ENCODE assay signal across 1 cellular context in the genomic region with DNA sequence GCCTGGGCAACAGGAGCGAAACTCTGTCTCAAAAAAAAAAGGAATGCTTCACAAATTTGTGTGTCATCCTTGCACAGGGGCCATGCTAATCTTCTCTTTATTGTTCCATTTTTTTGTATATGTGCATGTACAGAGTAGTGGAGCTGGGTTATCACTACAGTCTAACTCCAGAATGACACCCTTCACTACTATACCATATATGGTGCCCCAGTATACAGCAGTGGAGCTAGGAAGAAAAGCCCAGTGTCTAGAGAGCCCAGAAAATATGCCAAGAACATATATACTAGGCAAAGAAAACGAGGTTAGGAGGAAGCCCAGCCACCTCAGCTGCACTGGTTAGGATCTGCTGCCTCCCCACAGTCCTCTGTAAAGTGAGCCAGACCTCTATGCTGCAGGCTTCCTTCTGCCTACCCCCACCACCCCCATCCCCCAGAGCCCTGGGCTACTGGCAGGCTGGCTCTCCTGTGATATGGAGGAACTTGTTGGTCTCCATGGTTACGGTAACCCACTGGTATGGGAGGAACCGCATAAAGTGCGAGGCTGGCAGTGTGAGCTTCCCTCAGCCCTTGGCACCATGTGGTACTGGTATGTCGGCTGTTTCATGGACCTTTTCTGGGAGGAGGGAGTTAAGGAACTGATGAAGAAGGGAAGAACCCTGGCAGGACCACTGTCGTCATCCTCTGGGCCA.
TF ChIP-seq lines count a peak whose summit lies in the region.

No MANE protein-coding gene starts in this region.

TF ChIP-seq in HCT116, 20 proteins besides CTCF, POLR2A, EP300 and RAD21 (continued from another document):
- TF ChIP-seq, protein P1, sequence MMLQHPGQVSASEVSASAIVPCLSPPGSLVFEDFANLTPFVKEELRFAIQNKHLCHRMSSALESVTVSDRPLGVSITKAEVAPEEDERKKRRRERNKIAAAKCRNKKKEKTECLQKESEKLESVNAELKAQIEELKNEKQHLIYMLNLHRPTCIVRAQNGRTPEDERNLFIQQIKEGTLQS (IDR thresholded peaks at IDR 0.05) = no peak
- no peak for TF ChIP-seq SP1 (IDR thresholded peaks at IDR 0.05; ENCODE audit: low read depth)
- no peak for TF ChIP-seq CBX3 (IDR thresholded peaks at IDR 0.05; ENCODE audit: low read depth)
- TF ChIP-seq, protein P2, sequence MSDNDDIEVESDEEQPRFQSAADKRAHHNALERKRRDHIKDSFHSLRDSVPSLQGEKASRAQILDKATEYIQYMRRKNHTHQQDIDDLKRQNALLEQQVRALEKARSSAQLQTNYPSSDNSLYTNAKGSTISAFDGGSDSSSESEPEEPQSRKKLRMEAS (IDR thresholded peaks at IDR 0.05) = no peak
- no peak for TF ChIP-seq ZNF274 (IDR thresholded peaks at IDR 0.05; ENCODE audit: low read depth, low read length)
- TF ChIP-seq EGR1 (IDR thresholded peaks at IDR 0.05; ENCODE audit: low read depth) = no peak
- no peak for TF ChIP-seq SRF (IDR thresholded peaks at IDR 0.05; ENCODE audit: low read depth)
- no peak for TF ChIP-seq ZFX (IDR thresholded peaks at IDR 0.05)
- TF ChIP-seq TCF7L2 (IDR thresholded peaks at IDR 0.05; ENCODE audit: borderline replicate concordance, extremely low read depth, insufficient read depth, insufficient read length) = no peak
- no peak for TF ChIP-seq CEBPB (IDR thresholded peaks at IDR 0.05; ENCODE audit: low read depth)
